ENCODE assay signal across 15 cellular contexts in genomic region chr20:4667371-4667773, GRCh38. TPM values are rescaled to one million over a fixed set of nuclear protein-coding genes. Genes with fewer than 3 reads are reported as not detected.
A peak's percentile ranks its signal among the peaks of the same experiment; 100 is the strongest.
DNase-seq lines count a peak whose midpoint lies in the region; ATAC-seq, FAIRE-seq and TF ChIP-seq lines count a peak whose summit lies in the region.
"Had no signal": no experiment of that assay in that cellular context is flagged by ENCODE, and none has a peak within 500 bp of the region (broad histone marks: within the 10 kb centered on the region; RNA-seq: fewer than 3 reads in every experiment).

No MANE protein-coding gene starts in this region.

- no peak overlapping the region; a peak in 1 of 7 replicates for H3K9ac ChIP-seq in H1 (replicated peaks in 1 of 4; ENCODE audit: extremely low read depth in 1 of 4, low read depth in 3 of 4, low read length in 3 of 4)

- FAIRE-seq in H1 (lab: Jason Lieb, UNC), result no peak
- FAIRE-seq: H54 had no signal

- no peak overlapping the region for H3K14ac ChIP-seq in H1 (ENCODE audit: insufficient read length)

- peaks cover 5% of the 10 kb centered on the region for H3K4me1 Mint-ChIP-seq in mesothelial cell of epicardium

- no peak for TF ChIP-seq RAD21 in H1 (IDR thresholded peaks at IDR 0.05 in 1 of 2, conservative IDR thresholded peaks at IDR 0.05 in 1 of 2; ENCODE audit: low read depth in 2 of 2, low read length in 2 of 2)

- H4K91ac ChIP-seq in H1 (replicated peaks; ENCODE audit: insufficient read length, low read length), result no peak overlapping the region

- H3K27me3 Mint-ChIP-seq in mesothelial cell of epicardium (ENCODE audit: low read depth), result peaks cover 11% of the 10 kb centered on the region

- H3K4me3 Mint-ChIP-seq in mesothelial cell of epicardium, result no peak overlapping the region

- H4K8ac ChIP-seq in H1 (ENCODE audit: extremely low read depth, insufficient read depth, low read length), result no peak overlapping the region

- no peaks in the 10 kb centered on the region for H3K79me2 ChIP-seq in H1 (ENCODE audit: control insufficient read depth in 1 of 2, insufficient read depth in 2 of 2, low read length in 2 of 2)

- H3K4me2 ChIP-seq in H1 (ENCODE audit: insufficient read depth in 1 of 2, low read depth in 2 of 2, low read length in 2 of 2), result no peak overlapping the region

- H2BK20ac ChIP-seq in H1 (ENCODE audit: low read length), result no peak overlapping the region

- H3K9me3 Mint-ChIP-seq in mesothelial cell of epicardium, result peaks cover 4% of the 10 kb centered on the region

- 0 out of 2 replicates have a peak overlapping the region, but pooled peaks have one; percentile 60 for H2AFZ ChIP-seq in H1 (ENCODE audit: low read length)

- POLR2A ChIA-PET in H1 (lab: Charles Lee; ENCODE audit: partially characterized antibody), result no interaction called here

- TF ChIP-seq CTCF in cardiac muscle cell (IDR thresholded peaks at IDR 0.05; ENCODE audit: low read depth, low read length) (no peak), H1 (IDR thresholded peaks at IDR 0.05; ENCODE audit: control extremely low read depth in 1 of 3, insufficient read depth in 1 of 3, low read depth in 1 of 3, low read length in 3 of 3) (no peak), tibial nerve (IDR thresholded peaks at IDR 0.05) (no peak), mesothelial cell of epicardium (IDR thresholded peaks at IDR 0.05; ENCODE audit: unreplicated experiment) (no peak)

- no peaks in the 10 kb centered on the region for H4K20me1 ChIP-seq in H1 (replicated peaks in 1 of 2; ENCODE audit: control insufficient read depth in 1 of 2, insufficient read depth in 2 of 2, low read length in 2 of 2)

- no peak overlapping the region for H3K23ac ChIP-seq in H1 (ENCODE audit: insufficient read length)

- H3K4ac ChIP-seq in H1 (replicated peaks; ENCODE audit: insufficient read length, low read depth, low read length), result no peak overlapping the region

- H3K27ac Mint-ChIP-seq in mesothelial cell of epicardium, result no peak overlapping the region

- TF ChIP-seq POLR2A in H1 (IDR thresholded peaks at IDR 0.05; ENCODE audit: control extremely low read depth in 1 of 2, low read depth in 2 of 2, low read length in 2 of 2) (no peak), tibial nerve (IDR thresholded peaks at IDR 0.05) (no peak)

- ATAC-seq in left cardiac atrium (no peak), HG03045 (IDR thresholded peaks at IDR 0.05; ENCODE audit: unreplicated experiment) (no peak)
- ATAC-seq: Panc1 had no signal

- no peak overlapping the region for H2BK5ac ChIP-seq in H1 (ENCODE audit: low read depth, low read length)

- H3K23me2 ChIP-seq in H1 (ENCODE audit: low read depth, low read length), result no peaks in the 10 kb centered on the region

- WGBS in H1 (ENCODE audit: extremely low coverage in 1 of 2, insufficient coverage in 1 of 2, insufficient read length in 1 of 2, insufficient replicate concordance in 2 of 2, low coverage in 1 of 2, low lambda C conversion rate in 2 of 2, missing lambda C conversion rate in 1 of 2), 2 experiments, result 94% methylated on average over 3 of the region's 3 CpGs; no CpG with 5 or more reads in 1 of the 2 experiments
- WGBS in tibial nerve, 2 donors, result 56 to 61% methylated on average over 3 of the region's 3 CpGs

- peak overlapping the region; percentile 49 for H3K27ac ChIP-seq in cardiac muscle cell
- H3K27ac ChIP-seq in H1 (ENCODE audit: low read depth, low read length), result no peak overlapping the region
- peak overlapping the region in 3 of 4 donors; percentile 15 to 68 (median 32) for H3K27ac ChIP-seq in tibial nerve
- H3K27ac ChIP-seq: colonic mucosa, prostate gland had no signal

- no peaks in the 10 kb centered on the region for H3K79me1 ChIP-seq in H1 (ENCODE audit: low read depth, low read length)

- H3K27me3 ChIP-seq in cardiac muscle cell (no peaks in the 10 kb centered on the region), H1 (replicated peaks in 1 of 4; ENCODE audit: control insufficient read depth in 3 of 4, extremely low read depth in 1 of 4, insufficient read depth in 3 of 4, low read length in 3 of 4) (no peaks in the 10 kb centered on the region), tibial nerve (no peaks in the 10 kb centered on the region)
- H3K27me3 ChIP-seq: colonic mucosa had no signal

- intact Hi-C loops in left cardiac atrium (cut with DNase I), result no loop called here

- H3K56ac ChIP-seq in H1 (replicated peaks; ENCODE audit: insufficient read length, low read depth, low read length), result no peak overlapping the region

- H2BK120ac ChIP-seq in H1 (replicated peaks; ENCODE audit: low read depth, low read length), result no peak overlapping the region

- TF ChIP-seq EP300 in H1 (IDR thresholded peaks at IDR 0.05; ENCODE audit: borderline replicate concordance in 1 of 2, low read depth in 2 of 2, low read length in 2 of 2), result no peak
- TF ChIP-seq EP300 in tibial nerve (IDR thresholded peaks at IDR 0.05), result no peak

- H3K36me3 ChIP-seq in cardiac muscle cell, result no peaks in the 10 kb centered on the region
- no peaks in the 10 kb centered on the region for H3K36me3 ChIP-seq in H1 (ENCODE audit: control insufficient read depth in 2 of 4, insufficient read depth in 4 of 4, low read length in 3 of 4)
- no peaks in the 10 kb centered on the region for H3K36me3 ChIP-seq in tibial nerve
- H3K36me3 ChIP-seq: colonic mucosa, prostate gland had no signal

- no peaks in the 10 kb centered on the region for H3K36me3 Mint-ChIP-seq in mesothelial cell of epicardium

- H2BK12ac ChIP-seq in H1 (ENCODE audit: low read depth, low read length), result no peak overlapping the region

- H3K9me3 ChIP-seq in cardiac muscle cell (ENCODE audit: low read depth), result no peaks in the 10 kb centered on the region
- no peaks in the 10 kb centered on the region for H3K9me3 ChIP-seq in H1 (ENCODE audit: insufficient read depth in 2 of 2, low read depth in 1 of 2, low read length in 1 of 2)
- no peaks in the 10 kb centered on the region for H3K9me3 ChIP-seq in tibial nerve
- H3K9me3 ChIP-seq: colonic mucosa, prostate gland had no signal

- peak; percentile 41 to 53 for DNase-seq in cardiac muscle cell (ENCODE audit: low read depth in 1 of 2, low spot score in 1 of 2)
- no peak for DNase-seq in left cardiac atrium
- peak; percentile 32 for DNase-seq in OCI-M1 (lab: John Stamatoyannopoulos, UW)
- no peak for DNase-seq in H1 (ENCODE audit: low read depth in 1 of 2, low spot score in 2 of 2)
- no peak for DNase-seq in tibial nerve (ENCODE audit: low spot score in 2 of 2)
- DNase-seq in mesothelial cell of epicardium (ENCODE audit: low spot score in 2 of 2, unreplicated experiment in 2 of 2), result no peak
- no peak for DNase-seq in DMS 273 treated with DMSO at 0.1 percent for 48 hours (lab: John Stamatoyannopoulos, UW)
- DNase-seq: colonic mucosa; midbrain; stimulated activated CD4-positive, alpha-beta T cell treated with anti-CD3 and anti-CD28 coated beads, Interleukin-2, amount 100 ng/mL, for 48 hours had no signal

- H2AK5ac ChIP-seq in H1 (ENCODE audit: low read depth, low read length), result no peak overlapping the region

- no peak overlapping the region for H4K5ac ChIP-seq in H1 (ENCODE audit: insufficient read length, low read depth, low read length)

- no peak overlapping the region for H3K4me3 ChIP-seq in cardiac muscle cell
- H3K4me3 ChIP-seq in H1 (ENCODE audit: extremely low read depth in 1 of 4, insufficient read depth in 2 of 4, low read depth in 3 of 4, low read length in 4 of 4), result no peak overlapping the region
- no peak overlapping the region for H3K4me3 ChIP-seq in tibial nerve
- H3K4me3 ChIP-seq: colonic mucosa, prostate gland had no signal

- CTCF ChIA-PET in H1 (lab: Charles Lee; ENCODE audit: partially characterized antibody), result no interaction called here

- no peak overlapping the region for H3K18ac ChIP-seq in H1 (ENCODE audit: extremely low read depth, low read length)

- H3K4me1 ChIP-seq in cardiac muscle cell (ENCODE audit: low read depth) (peaks cover 19% of the 10 kb centered on the region), H1 (replicated peaks in 1 of 4; ENCODE audit: control insufficient read depth in 3 of 4, insufficient read depth in 4 of 4, low read length in 3 of 4) (peaks cover 0 to 7% (median 3%) of the 10 kb centered on the region in 4 experiments; a peak in 2 of 7 replicates), tibial nerve (peaks cover 0 to 20% (median 6%) of the 10 kb centered on the region in 4 donors)
- H3K4me1 ChIP-seq: colonic mucosa, prostate gland had no signal

- H2BK15ac ChIP-seq in H1 (ENCODE audit: low read length), result no peak overlapping the region

TF ChIP-seq in H1, 55 proteins besides CTCF, POLR2A, EP300 and RAD21 (continues in another document):
- TF ChIP-seq CREB1 (IDR thresholded peaks at IDR 0.05), result no peak
- TF ChIP-seq KDM4A (IDR thresholded peaks at IDR 0.05; ENCODE audit: low read depth, low read length, severe bottlenecking), result no peak

RNA-seq across cellular contexts. Expression of gene PRNP, which starts 18.9 kb away (rescaled TPM):
- 165 and 179 TPM in 2 replicates for total RNA-seq in cardiac muscle cell
- 144 and 169 TPM in 2 replicates for polyA plus RNA-seq in cardiac muscle cell
- total RNA-seq in left cardiac atrium, result 100 to 1,000 TPM; 138 to 145 TPM
- total RNA-seq in H1 (2021; fragmentation: NEBNext Ultra II Directional; extraction: Animal tissue kit (Norgen Biotek cat#: 25700)), result 21.9 and 23.5 TPM in 2 replicates
- 18.9 and 25.8 TPM in 2 replicates for polyA plus RNA-seq in H1 (2011; rRNA removed)
- polyA plus RNA-seq in H1 (2011; cell fraction: cytosol; rRNA removed), result 31.2 TPM
- 25.0 TPM for polyA plus RNA-seq in H1 (2011; cell fraction: nucleus; rRNA removed)
- 24.7 to 33.4 TPM (median 28.0 TPM) in 4 replicates for polyA plus RNA-seq in H1 (2012, experiment 1 of 2)
- polyA plus RNA-seq in H1 (2012, experiment 2 of 2), result 3.5 TPM
- 28.4 TPM for polyA plus RNA-seq in H1 (2013, experiment 1 of 2)
- polyA plus RNA-seq in H1 (2013, experiment 2 of 2), result 38.6 TPM
- 37.5 and 68.5 TPM in 2 replicates for polyA minus RNA-seq in H1 (2011; rRNA and poly(A)+ RNA removed)
- 25.4 TPM for polyA minus RNA-seq in H1 (2011; cell fraction: cytosol; rRNA and poly(A)+ RNA removed)
- 14.9 TPM for polyA minus RNA-seq in H1 (2011; cell fraction: nucleus; rRNA and poly(A)+ RNA removed)
- total RNA-seq in tibial nerve, result 100 to 1,000 TPM; 119 to 224 (median 202) TPM
- 48.5 to 50.7 TPM (median 50.1 TPM) in 3 replicates for total RNA-seq in mesothelial cell of epicardium

RNA-seq across cellular contexts. Expression of gene PRND, which starts 54.3 kb away (rescaled TPM):
- total RNA-seq in cardiac muscle cell (0.07 and 0.39 TPM in 2 replicates), left cardiac atrium (not detected), tibial nerve (under 1 TPM in 1 of 4 donors, not detected in 3; under 0.01 TPM), mesothelial cell of epicardium (0.05 TPM in 1 of 3 replicates, not detected in the others)
- polyA plus RNA-seq in cardiac muscle cell (1.3 TPM in 1 of 2 replicates, not detected in the other), H1 (2011; rRNA removed) (0.03 and 0.09 TPM in 2 replicates)
- 0.08 and 0.11 TPM in 2 replicates for total RNA-seq in H1 (2021; fragmentation: NEBNext Ultra II Directional; extraction: Animal tissue kit (Norgen Biotek cat#: 25700))
- 0.05 TPM for polyA plus RNA-seq in H1 (2011; cell fraction: cytosol; rRNA removed)
- 0.09 TPM for polyA plus RNA-seq in H1 (2011; cell fraction: nucleus; rRNA removed)
- polyA plus RNA-seq in H1 (2012, experiment 1 of 2), result 0.14 to 0.17 TPM in 2 of 4 replicates, not detected in the others
- polyA plus RNA-seq in H1 (2012, experiment 2 of 2), result not detected
- polyA plus RNA-seq in H1 (2013, experiment 1 of 2), result 0.04 TPM
- polyA plus RNA-seq in H1 (2013, experiment 2 of 2), result 0.06 TPM
- 0.05 and 0.06 TPM in 2 replicates for polyA minus RNA-seq in H1 (2011; rRNA and poly(A)+ RNA removed)
- not detected for polyA minus RNA-seq in H1 (2011; cell fraction: cytosol; rRNA and poly(A)+ RNA removed)
- not detected for polyA minus RNA-seq in H1 (2011; cell fraction: nucleus; rRNA and poly(A)+ RNA removed)
- total RNA-seq: fibroblast of lung had no signal
- polyA plus RNA-seq: fibroblast of lung had no signal

Comparison
In these comparisons a context has a peak if more than half of its experiments do, and no peak if none do; other contexts are left out.
1. DNase-seq: peak in cardiac muscle cell (2 of 2) and OCI-M1 (single experiment); none in left cardiac atrium (single experiment), H1 (0 of 2), tibial nerve (0 of 2), mesothelial cell of epicardium (0 of 2) and DMS 273 treated with DMSO at 0.1 percent for 48 hours (single experiment).